ENCODE assay signal across 23 cellular contexts in genomic region chr12:68601767-68602166, GRCh38. TPM values are rescaled to one million over a fixed set of nuclear protein-coding genes. Genes with fewer than 3 reads are reported as not detected.
A peak's percentile ranks its signal among the peaks of the same experiment; 100 is the strongest.
DNase-seq lines count a peak whose midpoint lies in the region; ATAC-seq and TF ChIP-seq lines count a peak whose summit lies in the region.
"Had no signal": no experiment of that assay in that cellular context is flagged by ENCODE, and none has a peak within 500 bp of the region (broad histone marks: within the 10 kb centered on the region; RNA-seq: fewer than 3 reads in every experiment).

No MANE protein-coding gene starts in this region.

- H3K9ac ChIP-seq in BLaER1, result peak overlapping the region; percentile 50; the same call in 1 of the 2 replicates

- peak overlapping the region; percentile 60 for H3K4me2 ChIP-seq in BLaER1

- no peaks in the 10 kb centered on the region for H3K9me3 Mint-ChIP-seq in activated CD4-positive, alpha-beta T cell treated with anti-CD3 and anti-CD28 coated beads for 36 hours (ENCODE audit: low read depth)
- no peaks in the 10 kb centered on the region for H3K9me3 Mint-ChIP-seq in naive thymus-derived CD4-positive, alpha-beta T cell
- H3K9me3 Mint-ChIP-seq: CD8-positive, alpha-beta memory T cell; IgD-negative memory B cell had no signal

- peak overlapping the region; percentile 74 for H3K27ac ChIP-seq in BLaER1
- H3K27ac ChIP-seq in naive thymus-derived CD4-positive, alpha-beta T cell (ENCODE audit: low read depth, low read length), result no peak overlapping the region
- H3K27ac ChIP-seq: HL-60 had no signal

- H3K36me3 ChIP-seq in BLaER1, result no peaks in the 10 kb centered on the region
- H3K36me3 ChIP-seq in naive thymus-derived CD4-positive, alpha-beta T cell (ENCODE audit: control insufficient read depth in 2 of 3, insufficient read depth in 3 of 3, low read length in 3 of 3), result no peaks in the 10 kb centered on the region
- no peaks in the 10 kb centered on the region for H3K36me3 ChIP-seq in H7 (replicated peaks; ENCODE audit: control insufficient read depth, insufficient read depth, low read length)
- H3K36me3 ChIP-seq: BE2C, HAP-1 had no signal

- intact Hi-C loops in activated CD4-positive, alpha-beta T cell treated with anti-CD3 and anti-CD28 coated beads for 36 hours (cut with DNase I, micrococcal nuclease), result no loop called here
- intact Hi-C loops in naive thymus-derived CD4-positive, alpha-beta T cell (cut with micrococcal nuclease), result no loop called here

- H3K9me3 ChIP-seq in BLaER1, result 0 out of 2 replicates have a peak, but pooled peaks cover 5% of the 10 kb centered on the region
- H3K9me3 ChIP-seq in naive thymus-derived CD4-positive, alpha-beta T cell (ENCODE audit: control insufficient read depth in 2 of 3, low read length in 3 of 3), result no peaks in the 10 kb centered on the region
- H3K9me3 ChIP-seq: BE2C, HAP-1 had no signal

- no peak for TF ChIP-seq CTCF in LNCaP clone FGC (IDR thresholded peaks at IDR 0.05; ENCODE audit: control insufficient read depth, extremely low read depth, insufficient read depth)

- peaks cover 85% of the 10 kb centered on the region for H3K4me1 ChIP-seq in BLaER1
- H3K4me1 ChIP-seq in naive thymus-derived CD4-positive, alpha-beta T cell (ENCODE audit: control insufficient read depth in 2 of 2, insufficient read depth in 2 of 2, low read length in 2 of 2), result peaks cover 3 to 19% of the 10 kb centered on the region in 2 donors
- H3K4me1 ChIP-seq: BE2C, HAP-1 had no signal

- CTCF ChIA-PET in activated CD4-positive, alpha-beta T cell treated with anti-CD3 and anti-CD28 coated beads for 36 hours (lab: Charles Lee), result interaction anchor here (0.9 kb wide), 1 partner anchor 16 kb away, joined by 3 read pairs; no protein-coding TSS in a partner anchor
- CTCF ChIA-PET in naive thymus-derived CD4-positive, alpha-beta T cell (lab: Charles Lee), result interaction anchor here (0.8 kb wide), 1 partner anchor 10 kb away, joined by 3 read pairs; no protein-coding TSS in a partner anchor

- no peak overlapping the region for H3K27ac Mint-ChIP-seq in activated CD4-positive, alpha-beta T cell treated with anti-CD3 and anti-CD28 coated beads for 36 hours
- H3K27ac Mint-ChIP-seq in naive thymus-derived CD4-positive, alpha-beta T cell, result peak overlapping the region in 6 of 9 donors; percentile 31 to 86 (median 38)
- H3K27ac Mint-ChIP-seq: IgD-negative memory B cell had no signal

- H3K27me3 ChIP-seq in BLaER1 (no peaks in the 10 kb centered on the region), H7 (ENCODE audit: control insufficient read depth, insufficient read depth, low read length) (no peaks in the 10 kb centered on the region)
- H3K27me3 ChIP-seq in naive thymus-derived CD4-positive, alpha-beta T cell (ENCODE audit: control insufficient read depth in 2 of 2, insufficient read depth in 2 of 2, low read length in 2 of 2), result no peaks in the 10 kb centered on the region

- H3K27me3 Mint-ChIP-seq in activated CD4-positive, alpha-beta T cell treated with anti-CD3 and anti-CD28 coated beads for 36 hours, result peaks cover 2% of the 10 kb centered on the region
- no peaks in the 10 kb centered on the region for H3K27me3 Mint-ChIP-seq in naive thymus-derived CD4-positive, alpha-beta T cell
- H3K27me3 Mint-ChIP-seq: CD8-positive, alpha-beta memory T cell had no signal

- DNase-seq in activated CD4-positive, alpha-beta T cell treated with anti-CD3 and anti-CD28 coated beads for 36 hours, result no peak
- DNase-seq in activated CD4-positive, alpha-beta T cell treated with anti-CD3 and anti-CD28 coated beads, Interleukin-2, amount 50 U/mL, for 48 hours, result no peak
- DNase-seq in LNCaP clone FGC (ENCODE audit: low read depth) (peak; percentile 42), NCI-H2081 (lab: John Stamatoyannopoulos, UW) (no peak), H7 (no peak)
- DNase-seq in naive thymus-derived CD4-positive, alpha-beta T cell, result no peak
- DNase-seq: BE2C; CD8-positive, alpha-beta memory T cell; DMS79; Kasumi-1; NCI-H1105 treated with DMSO at 0.1 percent for 48 hours; NCI-H1694 treated with DMSO at 0.1 percent for 48 hours; NCI-H2107; NCI-H510A; NCI-H774; OCI-M1; RPMI8226; SHP77 treated with DMSO at 0.1 percent for 48 hours had no signal

- no peak for ATAC-seq in activated CD4-positive, alpha-beta T cell treated with anti-CD3 and anti-CD28 coated beads for 36 hours
- ATAC-seq in naive thymus-derived CD4-positive, alpha-beta T cell, result no peak
- no peak for ATAC-seq in GM21619 (IDR thresholded peaks at IDR 0.05; ENCODE audit: unreplicated experiment)

- no peaks in the 10 kb centered on the region for H3K36me3 Mint-ChIP-seq in activated CD4-positive, alpha-beta T cell treated with anti-CD3 and anti-CD28 coated beads for 36 hours (ENCODE audit: low read depth)
- peaks cover 0 to 7% (median 0%) of the 10 kb centered on the region in 5 donors for H3K36me3 Mint-ChIP-seq in naive thymus-derived CD4-positive, alpha-beta T cell
- H3K36me3 Mint-ChIP-seq: CD8-positive, alpha-beta memory T cell; IgD-negative memory B cell had no signal

- H4K20me1 ChIP-seq in BLaER1, result no peaks in the 10 kb centered on the region

- H3K4me3 ChIP-seq in BLaER1 (no peak overlapping the region), LNCaP clone FGC (ENCODE audit: low read depth, low read length) (no peak overlapping the region), H7 (ENCODE audit: insufficient read depth, low read depth, low read length) (no peak overlapping the region)
- no peak overlapping the region for H3K4me3 ChIP-seq in naive thymus-derived CD4-positive, alpha-beta T cell (ENCODE audit: low read length)
- H3K4me3 ChIP-seq: HAP-1 had no signal

- POLR2A ChIA-PET in activated CD4-positive, alpha-beta T cell treated with anti-CD3 and anti-CD28 coated beads for 36 hours (lab: Charles Lee), result no interaction called here
- POLR2A ChIA-PET in naive thymus-derived CD4-positive, alpha-beta T cell (lab: Charles Lee), result interaction anchor here (0.7 to 13.2 kb wide), 4 partner anchors 7 to 49 kb away, joined by 3 to 167 read pairs (median 4); partner anchors contain the start of gene RAP1B

- peaks cover 42% of the 10 kb centered on the region for H3K4me1 Mint-ChIP-seq in activated CD4-positive, alpha-beta T cell treated with anti-CD3 and anti-CD28 coated beads for 36 hours
- H3K4me1 Mint-ChIP-seq in naive thymus-derived CD4-positive, alpha-beta T cell, result peaks cover 26 to 60% (median 51%) of the 10 kb centered on the region in 7 donors

- H3K4me3 Mint-ChIP-seq in activated CD4-positive, alpha-beta T cell treated with anti-CD3 and anti-CD28 coated beads for 36 hours, result peak overlapping the region; percentile 2
- H3K4me3 Mint-ChIP-seq in naive thymus-derived CD4-positive, alpha-beta T cell, result peak overlapping the region in 3 of 10 donors; percentile 8 to 71 (median 45)

RNA-seq across cellular contexts. Expression of gene RAP1B, which starts 8.9 kb away (rescaled TPM):
- 100 to 1,000 TPM; 174 to 242 TPM for total RNA-seq in activated CD4-positive, alpha-beta T cell treated with anti-CD3 and anti-CD28 coated beads for 36 hours
- total RNA-seq in naive thymus-derived CD4-positive, alpha-beta T cell, result 100 to 1,000 TPM; 202 to 287 (median 223) TPM
- 100 to 1,000 TPM; 482 to 596 TPM for polyA plus RNA-seq in naive thymus-derived CD4-positive, alpha-beta T cell
- 89.3 and 103 TPM in 2 replicates for total RNA-seq in H7 (2014; rRNA removed; shearing (Covaris generic))
